In the genomic region with DNA sequence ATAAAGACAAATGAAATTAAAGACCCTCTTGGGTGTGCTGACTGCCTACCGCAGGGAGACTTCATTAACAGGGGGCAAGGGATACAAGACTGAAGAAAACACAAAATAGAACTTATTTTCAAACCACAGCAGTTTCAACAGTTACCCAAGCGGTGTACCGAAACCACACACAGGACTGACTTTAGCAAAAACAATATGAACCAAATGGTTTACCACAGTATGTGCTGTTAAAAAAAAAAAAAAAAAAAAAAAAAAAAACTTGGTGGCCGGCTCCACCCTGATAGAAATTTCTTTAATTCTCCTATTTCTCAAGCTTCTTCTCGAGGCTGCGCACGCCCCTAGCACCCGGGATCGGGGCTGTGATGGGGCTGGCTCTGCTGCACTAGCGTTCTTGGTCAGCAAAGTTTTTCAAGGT, we compare ENCODE assay signal across 1 cellular context.
TF ChIP-seq lines count a peak whose summit lies in the region.

No MANE protein-coding gene starts in this region.

TF ChIP-seq in GM12878, 131 proteins besides CTCF, POLR2A, EP300 and RAD21 (continued from another document and continues in another):
- TF ChIP-seq TCF7 (IDR thresholded peaks at IDR 0.05; ENCODE audit: borderline replicate concordance) (no peak), NFIC (IDR thresholded peaks at IDR 0.05; ENCODE audit: low read depth, low read length) (peak; percentile 83), RELB (IDR thresholded peaks at IDR 0.05; ENCODE audit: low read depth) (peak; percentile 25; the same call in 1 of the 2 replicates), EED (IDR thresholded peaks at IDR 0.05; ENCODE audit: low read depth) (peak; percentile 44; the same call in 1 of the 2 replicates), CBFB (IDR thresholded peaks at IDR 0.05; ENCODE audit: low read depth) (peak; percentile 93), ZBED1 (IDR thresholded peaks at IDR 0.05; ENCODE audit: borderline replicate concordance) (peak; percentile 68; the same call in 1 of the 2 replicates), SMC3 (IDR thresholded peaks at IDR 0.05; ENCODE audit: borderline replicate concordance, low read length) (peak; percentile 6; the same call in 1 of the 2 replicates), ESRRA (IDR thresholded peaks at IDR 0.05; ENCODE audit: low read length) (0 out of 2 replicates have a peak, but pooled peaks have one; percentile 28), MEF2A (IDR thresholded peaks at IDR 0.05; ENCODE audit: insufficient read depth, low read depth, low read length) (peak; percentile 81), CHD2 (IDR thresholded peaks at IDR 0.05; ENCODE audit: borderline replicate concordance, low read depth, low read length) (peak; percentile 41; the same call in 1 of the 2 replicates), GABPA (IDR thresholded peaks at IDR 0.05; ENCODE audit: low read depth) (peak; percentile 46; the same call in 1 of the 2 replicates), IRF4 (IDR thresholded peaks at IDR 0.05; ENCODE audit: low read depth, low read length) (0 out of 2 replicates have a peak, but pooled peaks have one; percentile 64), BCL11A (IDR thresholded peaks at IDR 0.05; ENCODE audit: low read depth, low read length) (peak; percentile 83), MTA2 (IDR thresholded peaks at IDR 0.05; ENCODE audit: low read depth) (peak; percentile 44; the same call in 1 of the 2 replicates), SMARCA5 (IDR thresholded peaks at IDR 0.05) (0 out of 2 replicates have a peak, but pooled peaks have one; percentile 10), CEBPB (IDR thresholded peaks at IDR 0.05; ENCODE audit: borderline replicate concordance in 1 of 2, low read depth in 2 of 2, low read length in 2 of 2) (peak in 1 of 2 experiments; percentile 74; a peak in 1 of 4 replicates), HSF1 (IDR thresholded peaks at IDR 0.05; ENCODE audit: low read depth, low read length) (no peak), PAX5 (IDR thresholded peaks at IDR 0.05; ENCODE audit: borderline replicate concordance, low read depth, low read length) (peak; percentile 89), SPI1 (IDR thresholded peaks at IDR 0.05; ENCODE audit: borderline replicate concordance, insufficient read depth, low read depth, low read length) (no peak), NBN (IDR thresholded peaks at IDR 0.05) (peak; percentile 56; the same call in 1 of the 2 replicates), ZNF384 (IDR thresholded peaks at IDR 0.05; ENCODE audit: borderline replicate concordance, low read depth, low read length) (peak; percentile 99), ETV6 (conservative IDR thresholded peaks at IDR 0.05 in 1 of 2, IDR thresholded peaks at IDR 0.05 in 1 of 2; ENCODE audit: borderline replicate concordance in 1 of 2, low read depth in 1 of 2) (0 out of 4 replicates have a peak, but pooled peaks of 1 of the 2 experiments have one; percentile 6), RUNX3 (IDR thresholded peaks at IDR 0.05; ENCODE audit: low read length) (peak; percentile 99), BACH1 (IDR thresholded peaks at IDR 0.05; ENCODE audit: borderline replicate concordance) (peak; percentile 45; the same call in 1 of the 2 replicates), EZH2 (IDR thresholded peaks at IDR 0.05; ENCODE audit: borderline replicate concordance, control insufficient read depth, low read depth, low read length) (no peak), ATF2 (IDR thresholded peaks at IDR 0.05; ENCODE audit: low read length) (peak; percentile 36; the same call in 1 of the 2 replicates), LARP7 (IDR thresholded peaks at IDR 0.05) (no peak), BHLHE40 (IDR thresholded peaks at IDR 0.05; ENCODE audit: borderline replicate concordance in 1 of 2, low read depth in 2 of 2, low read length in 1 of 2) (peak in 1 of 2 experiments; percentile 87), CREB1 (IDR thresholded peaks at IDR 0.05; ENCODE audit: low read depth) (peak; percentile 23; the same call in 1 of the 2 replicates), NR2F1 (conservative IDR thresholded peaks at IDR 0.05) (peak; percentile 37), POLR2AphosphoS2 (IDR thresholded peaks at IDR 0.05; ENCODE audit: low read depth, low read length) (no peak), MYC (IDR thresholded peaks at IDR 0.05; ENCODE audit: insufficient read depth, insufficient read length, insufficient replicate concordance, low read length, severe bottlenecking) (no peak)
- TF ChIP-seq, protein P1, sequence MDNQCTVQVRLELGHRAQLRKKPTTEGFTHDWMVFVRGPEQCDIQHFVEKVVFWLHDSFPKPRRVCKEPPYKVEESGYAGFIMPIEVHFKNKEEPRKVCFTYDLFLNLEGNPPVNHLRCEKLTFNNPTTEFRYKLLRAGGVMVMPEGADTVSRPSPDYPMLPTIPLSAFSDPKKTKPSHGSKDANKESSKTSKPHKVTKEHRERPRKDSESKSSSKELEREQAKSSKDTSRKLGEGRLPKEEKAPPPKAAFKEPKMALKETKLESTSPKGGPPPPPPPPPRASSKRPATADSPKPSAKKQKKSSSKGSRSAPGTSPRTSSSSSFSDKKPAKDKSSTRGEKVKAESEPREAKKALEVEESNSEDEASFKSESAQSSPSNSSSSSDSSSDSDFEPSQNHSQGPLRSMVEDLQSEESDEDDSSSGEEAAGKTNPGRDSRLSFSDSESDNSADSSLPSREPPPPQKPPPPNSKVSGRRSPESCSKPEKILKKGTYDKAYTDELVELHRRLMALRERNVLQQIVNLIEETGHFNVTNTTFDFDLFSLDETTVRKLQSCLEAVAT (IDR thresholded peaks at IDR 0.05): peak; percentile 96
- TF ChIP-seq, protein P2, sequence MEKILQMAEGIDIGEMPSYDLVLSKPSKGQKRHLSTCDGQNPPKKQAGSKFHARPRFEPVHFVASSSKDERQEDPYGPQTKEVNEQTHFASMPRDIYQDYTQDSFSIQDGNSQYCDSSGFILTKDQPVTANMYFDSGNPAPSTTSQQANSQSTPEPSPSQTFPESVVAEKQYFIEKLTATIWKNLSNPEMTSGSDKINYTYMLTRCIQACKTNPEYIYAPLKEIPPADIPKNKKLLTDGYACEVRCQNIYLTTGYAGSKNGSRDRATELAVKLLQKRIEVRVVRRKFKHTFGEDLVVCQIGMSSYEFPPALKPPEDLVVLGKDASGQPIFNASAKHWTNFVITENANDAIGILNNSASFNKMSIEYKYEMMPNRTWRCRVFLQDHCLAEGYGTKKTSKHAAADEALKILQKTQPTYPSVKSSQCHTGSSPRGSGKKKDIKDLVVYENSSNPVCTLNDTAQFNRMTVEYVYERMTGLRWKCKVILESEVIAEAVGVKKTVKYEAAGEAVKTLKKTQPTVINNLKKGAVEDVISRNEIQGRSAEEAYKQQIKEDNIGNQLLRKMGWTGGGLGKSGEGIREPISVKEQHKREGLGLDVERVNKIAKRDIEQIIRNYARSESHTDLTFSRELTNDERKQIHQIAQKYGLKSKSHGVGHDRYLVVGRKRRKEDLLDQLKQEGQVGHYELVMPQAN (conservative IDR thresholded peaks at IDR 0.05): peak; percentile 21; the same call in 1 of the 2 replicates
- TF ChIP-seq, protein P3, sequence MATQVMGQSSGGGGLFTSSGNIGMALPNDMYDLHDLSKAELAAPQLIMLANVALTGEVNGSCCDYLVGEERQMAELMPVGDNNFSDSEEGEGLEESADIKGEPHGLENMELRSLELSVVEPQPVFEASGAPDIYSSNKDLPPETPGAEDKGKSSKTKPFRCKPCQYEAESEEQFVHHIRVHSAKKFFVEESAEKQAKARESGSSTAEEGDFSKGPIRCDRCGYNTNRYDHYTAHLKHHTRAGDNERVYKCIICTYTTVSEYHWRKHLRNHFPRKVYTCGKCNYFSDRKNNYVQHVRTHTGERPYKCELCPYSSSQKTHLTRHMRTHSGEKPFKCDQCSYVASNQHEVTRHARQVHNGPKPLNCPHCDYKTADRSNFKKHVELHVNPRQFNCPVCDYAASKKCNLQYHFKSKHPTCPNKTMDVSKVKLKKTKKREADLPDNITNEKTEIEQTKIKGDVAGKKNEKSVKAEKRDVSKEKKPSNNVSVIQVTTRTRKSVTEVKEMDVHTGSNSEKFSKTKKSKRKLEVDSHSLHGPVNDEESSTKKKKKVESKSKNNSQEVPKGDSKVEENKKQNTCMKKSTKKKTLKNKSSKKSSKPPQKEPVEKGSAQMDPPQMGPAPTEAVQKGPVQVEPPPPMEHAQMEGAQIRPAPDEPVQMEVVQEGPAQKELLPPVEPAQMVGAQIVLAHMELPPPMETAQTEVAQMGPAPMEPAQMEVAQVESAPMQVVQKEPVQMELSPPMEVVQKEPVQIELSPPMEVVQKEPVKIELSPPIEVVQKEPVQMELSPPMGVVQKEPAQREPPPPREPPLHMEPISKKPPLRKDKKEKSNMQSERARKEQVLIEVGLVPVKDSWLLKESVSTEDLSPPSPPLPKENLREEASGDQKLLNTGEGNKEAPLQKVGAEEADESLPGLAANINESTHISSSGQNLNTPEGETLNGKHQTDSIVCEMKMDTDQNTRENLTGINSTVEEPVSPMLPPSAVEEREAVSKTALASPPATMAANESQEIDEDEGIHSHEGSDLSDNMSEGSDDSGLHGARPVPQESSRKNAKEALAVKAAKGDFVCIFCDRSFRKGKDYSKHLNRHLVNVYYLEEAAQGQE (IDR thresholded peaks at IDR 0.05; ENCODE audit: low read depth, low read length): peak; percentile 45; the same call in 1 of the 2 replicates
- TF ChIP-seq, protein P4, sequence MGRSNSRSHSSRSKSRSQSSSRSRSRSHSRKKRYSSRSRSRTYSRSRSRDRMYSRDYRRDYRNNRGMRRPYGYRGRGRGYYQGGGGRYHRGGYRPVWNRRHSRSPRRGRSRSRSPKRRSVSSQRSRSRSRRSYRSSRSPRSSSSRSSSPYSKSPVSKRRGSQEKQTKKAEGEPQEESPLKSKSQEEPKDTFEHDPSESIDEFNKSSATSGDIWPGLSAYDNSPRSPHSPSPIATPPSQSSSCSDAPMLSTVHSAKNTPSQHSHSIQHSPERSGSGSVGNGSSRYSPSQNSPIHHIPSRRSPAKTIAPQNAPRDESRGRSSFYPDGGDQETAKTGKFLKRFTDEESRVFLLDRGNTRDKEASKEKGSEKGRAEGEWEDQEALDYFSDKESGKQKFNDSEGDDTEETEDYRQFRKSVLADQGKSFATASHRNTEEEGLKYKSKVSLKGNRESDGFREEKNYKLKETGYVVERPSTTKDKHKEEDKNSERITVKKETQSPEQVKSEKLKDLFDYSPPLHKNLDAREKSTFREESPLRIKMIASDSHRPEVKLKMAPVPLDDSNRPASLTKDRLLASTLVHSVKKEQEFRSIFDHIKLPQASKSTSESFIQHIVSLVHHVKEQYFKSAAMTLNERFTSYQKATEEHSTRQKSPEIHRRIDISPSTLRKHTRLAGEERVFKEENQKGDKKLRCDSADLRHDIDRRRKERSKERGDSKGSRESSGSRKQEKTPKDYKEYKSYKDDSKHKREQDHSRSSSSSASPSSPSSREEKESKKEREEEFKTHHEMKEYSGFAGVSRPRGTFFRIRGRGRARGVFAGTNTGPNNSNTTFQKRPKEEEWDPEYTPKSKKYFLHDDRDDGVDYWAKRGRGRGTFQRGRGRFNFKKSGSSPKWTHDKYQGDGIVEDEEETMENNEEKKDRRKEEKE (IDR thresholded peaks at IDR 0.05): no peak
- TF ChIP-seq, protein P5, sequence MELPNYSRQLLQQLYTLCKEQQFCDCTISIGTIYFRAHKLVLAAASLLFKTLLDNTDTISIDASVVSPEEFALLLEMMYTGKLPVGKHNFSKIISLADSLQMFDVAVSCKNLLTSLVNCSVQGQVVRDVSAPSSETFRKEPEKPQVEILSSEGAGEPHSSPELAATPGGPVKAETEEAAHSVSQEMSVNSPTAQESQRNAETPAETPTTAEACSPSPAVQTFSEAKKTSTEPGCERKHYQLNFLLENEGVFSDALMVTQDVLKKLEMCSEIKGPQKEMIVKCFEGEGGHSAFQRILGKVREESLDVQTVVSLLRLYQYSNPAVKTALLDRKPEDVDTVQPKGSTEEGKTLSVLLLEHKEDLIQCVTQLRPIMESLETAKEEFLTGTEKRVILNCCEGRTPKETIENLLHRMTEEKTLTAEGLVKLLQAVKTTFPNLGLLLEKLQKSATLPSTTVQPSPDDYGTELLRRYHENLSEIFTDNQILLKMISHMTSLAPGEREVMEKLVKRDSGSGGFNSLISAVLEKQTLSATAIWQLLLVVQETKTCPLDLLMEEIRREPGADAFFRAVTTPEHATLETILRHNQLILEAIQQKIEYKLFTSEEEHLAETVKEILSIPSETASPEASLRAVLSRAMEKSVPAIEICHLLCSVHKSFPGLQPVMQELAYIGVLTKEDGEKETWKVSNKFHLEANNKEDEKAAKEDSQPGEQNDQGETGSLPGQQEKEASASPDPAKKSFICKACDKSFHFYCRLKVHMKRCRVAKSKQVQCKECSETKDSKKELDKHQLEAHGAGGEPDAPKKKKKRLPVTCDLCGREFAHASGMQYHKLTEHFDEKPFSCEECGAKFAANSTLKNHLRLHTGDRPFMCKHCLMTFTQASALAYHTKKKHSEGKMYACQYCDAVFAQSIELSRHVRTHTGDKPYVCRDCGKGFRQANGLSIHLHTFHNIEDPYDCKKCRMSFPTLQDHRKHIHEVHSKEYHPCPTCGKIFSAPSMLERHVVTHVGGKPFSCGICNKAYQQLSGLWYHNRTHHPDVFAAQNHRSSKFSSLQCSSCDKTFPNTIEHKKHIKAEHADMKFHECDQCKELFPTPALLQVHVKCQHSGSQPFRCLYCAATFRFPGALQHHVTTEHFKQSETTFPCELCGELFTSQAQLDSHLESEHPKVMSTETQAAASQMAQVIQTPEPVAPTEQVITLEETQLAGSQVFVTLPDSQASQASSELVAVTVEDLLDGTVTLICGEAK (IDR thresholded peaks at IDR 0.05; ENCODE audit: borderline replicate concordance): no peak; the same call in 1 of the 2 replicates
